29 cellular contexts compared by ENCODE assay signal in genomic region chr11:110217478-110217877, GRCh38.
"Had no signal": no experiment of that assay in that cellular context is flagged by ENCODE, and none has a peak within 500 bp of the region (broad histone marks: within the 10 kb centered on the region; RNA-seq: fewer than 3 reads in every experiment).

No MANE protein-coding gene starts in this region.

- H3K4me3 Mint-ChIP-seq: activated CD8-positive, alpha-beta T cell treated with anti-CD3 and anti-CD28 coated beads for 36 hours; activated naive CD8-positive, alpha-beta T cell treated with anti-CD3 and anti-CD28 coated beads, Interleukin-2, amount 50 U/mL, for 24 hours; activated T-helper 1 cell treated with anti-CD3 and anti-CD28 coated beads, Interleukin-12 subunit alpha, Interleukin-12 subunit beta, Interleukin-2, Interleukin-4 antibody, amounts not matched to agents 30 ng/mL and 10 ng/mL and 1 ng/mL, durations not matched to agents 14 hours and 24 hours and 36 hours; immature natural killer cell; mesothelial cell of epicardium; naive B cell had no signal

- H3K9me3 Mint-ChIP-seq: activated CD8-positive, alpha-beta T cell treated with anti-CD3 and anti-CD28 coated beads for 36 hours; activated naive CD8-positive, alpha-beta T cell treated with anti-CD3 and anti-CD28 coated beads, Interleukin-2, amount 50 U/mL, for 24 hours; immature natural killer cell had no signal

- H3K27me3 Mint-ChIP-seq: activated CD8-positive, alpha-beta T cell treated with anti-CD3 and anti-CD28 coated beads for 36 hours; activated naive CD8-positive, alpha-beta T cell treated with anti-CD3 and anti-CD28 coated beads, Interleukin-2, amount 50 U/mL, for 24 hours; naive B cell; progenitor cell of endocrine pancreas had no signal

- H3K9me3 ChIP-seq: breast epithelium, gastroesophageal sphincter, ovary, sigmoid colon, thoracic aorta had no signal

- H3K27ac ChIP-seq: breast epithelium, gastroesophageal sphincter, ovary, sigmoid colon, thoracic aorta had no signal

- DNase-seq: activated CD4-positive, alpha-beta T cell treated with anti-CD3 and anti-CD28 coated beads, Interleukin-2, amount 50 U/mL, for 1 hour; activated CD4-positive, CD25-positive, alpha-beta regulatory T cell treated with anti-CD3 and anti-CD28 coated beads, Interleukin-2, amount 50 U/mL, for 72 hours; activated CD8-positive, alpha-beta T cell treated with anti-CD3 and anti-CD28 coated beads for 36 hours; activated gamma-delta T cell; activated naive CD4-positive, alpha-beta T cell treated with anti-CD3 and anti-CD28 coated beads, Interleukin-2, amount 50 U/mL, for 16 hours; activated naive CD8-positive, alpha-beta T cell treated with anti-CD3 and anti-CD28 coated beads, Interleukin-2, amount 50 U/mL, for 24 hours; activated T-cell treated with anti-CD3 and anti-CD28 coated beads for 4 hours; central memory CD4-positive, alpha-beta T cell; head of caudate nucleus; hippocampal formation; immature natural killer cell; kidney; naive B cell; ovary; sigmoid colon; small intestine; stimulated activated CD4-positive, alpha-beta T cell treated with anti-CD3 and anti-CD28 coated beads, Interleukin-1b, Interleukin-23, amount 100 ng/mL, for 48 hours; stimulated activated CD4-positive, alpha-beta T cell treated with anti-CD3 and anti-CD28 coated beads, Interleukin-4, amount 100 ng/mL, for 4 hours; stimulated activated CD8-positive, alpha-beta memory T cell treated with anti-CD3 and anti-CD28 coated beads, Interleukin-4, amount 100 ng/mL, for 48 hours; stimulated activated naive CD4-positive, alpha-beta T cell; T-helper 2 cell; trophoblast cell had no signal

- FAIRE-seq: kidney, small intestine, urothelium cell line had no signal

- ATAC-seq: activated CD8-positive, alpha-beta T cell treated with anti-CD3 and anti-CD28 coated beads for 36 hours; activated naive CD8-positive, alpha-beta T cell treated with anti-CD3 and anti-CD28 coated beads, Interleukin-2, amount 50 U/mL, for 24 hours; gastroesophageal sphincter had no signal

- H3K4me1 ChIP-seq: breast epithelium, gastroesophageal sphincter, sigmoid colon had no signal

- H3K4me3 ChIP-seq: breast epithelium, gastroesophageal sphincter, ovary, sigmoid colon, thoracic aorta had no signal

- H3K36me3 ChIP-seq: breast epithelium, ovary, sigmoid colon had no signal

- H3K27ac Mint-ChIP-seq: activated CD8-positive, alpha-beta T cell treated with anti-CD3 and anti-CD28 coated beads for 36 hours; activated naive CD8-positive, alpha-beta T cell treated with anti-CD3 and anti-CD28 coated beads, Interleukin-2, amount 50 U/mL, for 24 hours; activated T-helper 1 cell treated with anti-CD3 and anti-CD28 coated beads, Interleukin-12 subunit alpha, Interleukin-12 subunit beta, Interleukin-2, Interleukin-4 antibody, amounts not matched to agents 30 ng/mL and 10 ng/mL and 1 ng/mL, durations not matched to agents 14 hours and 24 hours and 36 hours; immature natural killer cell; mesothelial cell of epicardium; naive B cell; progenitor cell of endocrine pancreas had no signal

- H3K27me3 ChIP-seq: breast epithelium, gastroesophageal sphincter, ovary, sigmoid colon had no signal

- H3K4me1 Mint-ChIP-seq: activated naive CD8-positive, alpha-beta T cell treated with anti-CD3 and anti-CD28 coated beads, Interleukin-2, amount 50 U/mL, for 24 hours; immature natural killer cell had no signal
